In the genomic region with DNA sequence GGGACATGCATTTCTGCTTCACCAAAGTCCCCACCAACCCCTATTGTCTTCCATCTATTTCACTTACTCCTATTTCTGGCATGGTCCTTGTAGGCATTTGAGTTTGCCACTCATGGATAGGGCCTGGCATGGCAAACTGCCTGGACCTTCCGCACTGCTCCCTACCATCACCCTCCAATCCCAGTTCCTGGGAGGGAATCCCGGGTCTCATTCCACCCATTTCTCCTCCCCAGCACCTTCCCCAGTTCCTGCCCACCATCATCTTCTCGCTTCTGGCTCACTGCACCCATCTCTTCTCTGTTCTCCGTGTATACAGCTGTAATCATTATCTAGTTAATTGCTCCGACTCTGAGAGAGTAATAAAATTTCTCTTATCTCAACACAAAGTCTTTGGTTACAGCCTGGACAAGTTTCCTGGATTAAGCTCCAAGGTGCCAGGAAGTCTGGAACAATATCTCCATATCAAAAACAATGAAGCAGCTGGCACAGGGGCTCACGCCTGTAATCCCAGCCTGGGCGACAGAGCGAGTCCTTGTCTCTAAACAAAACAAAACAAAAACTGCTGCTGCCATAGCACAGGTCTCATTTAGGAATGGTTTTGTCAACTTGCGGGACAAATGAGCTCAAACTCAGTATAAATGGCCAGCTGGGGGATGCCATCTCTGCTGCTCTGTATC, we compare ENCODE assay signal across 1 cellular context.
TF ChIP-seq lines count a peak whose summit lies in the region.

No MANE protein-coding gene starts in this region.

TF ChIP-seq in HEK293, 187 proteins besides CTCF, POLR2A, EP300 and RAD21 (continued from another document and continues in another):
- TF ChIP-seq, protein P1, sequence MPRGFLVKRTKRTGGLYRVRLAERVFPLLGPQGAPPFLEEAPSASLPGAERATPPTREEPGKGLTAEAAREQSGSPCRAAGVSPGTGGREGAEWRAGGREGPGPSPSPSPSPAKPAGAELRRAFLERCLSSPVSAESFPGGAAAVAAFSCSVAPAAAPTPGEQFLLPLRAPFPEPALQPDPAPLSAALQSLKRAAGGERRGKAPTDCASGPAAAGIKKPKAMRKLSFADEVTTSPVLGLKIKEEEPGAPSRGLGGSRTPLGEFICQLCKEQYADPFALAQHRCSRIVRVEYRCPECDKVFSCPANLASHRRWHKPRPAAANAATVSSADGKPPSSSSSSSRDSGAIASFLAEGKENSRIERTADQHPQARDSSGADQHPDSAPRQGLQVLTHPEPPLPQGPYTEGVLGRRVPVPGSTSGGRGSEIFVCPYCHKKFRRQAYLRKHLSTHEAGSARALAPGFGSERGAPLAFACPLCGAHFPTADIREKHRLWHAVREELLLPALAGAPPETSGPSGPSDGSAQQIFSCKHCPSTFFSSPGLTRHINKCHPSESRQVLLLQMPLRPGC (tag by site-specific recombination; IDR thresholded peaks at IDR 0.05), result peak; percentile 70
- TF ChIP-seq, protein P2, sequence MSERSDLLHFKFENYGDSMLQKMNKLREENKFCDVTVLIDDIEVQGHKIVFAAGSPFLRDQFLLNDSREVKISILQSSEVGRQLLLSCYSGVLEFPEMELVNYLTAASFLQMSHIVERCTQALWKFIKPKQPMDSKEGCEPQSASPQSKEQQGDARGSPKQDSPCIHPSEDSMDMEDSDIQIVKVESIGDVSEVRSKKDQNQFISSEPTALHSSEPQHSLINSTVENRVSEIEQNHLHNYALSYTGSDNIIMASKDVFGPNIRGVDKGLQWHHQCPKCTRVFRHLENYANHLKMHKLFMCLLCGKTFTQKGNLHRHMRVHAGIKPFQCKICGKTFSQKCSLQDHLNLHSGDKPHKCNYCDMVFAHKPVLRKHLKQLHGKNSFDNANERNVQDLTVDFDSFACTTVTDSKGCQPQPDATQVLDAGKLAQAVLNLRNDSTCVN (tag by site-specific recombination; optimal IDR thresholded peaks at IDR 0.05), result no peak
- TF ChIP-seq REPIN1 (tag by site-specific recombination; IDR thresholded peaks at IDR 0.05; ENCODE audit: low read depth), result no peak
- no peak for TF ChIP-seq ZBTB7A (tag by site-specific recombination; IDR thresholded peaks at IDR 0.05; ENCODE audit: low read depth)
- TF ChIP-seq ZNF658 (tag by site-specific recombination; IDR thresholded peaks at IDR 0.05), result no peak
- TF ChIP-seq, protein P3, sequence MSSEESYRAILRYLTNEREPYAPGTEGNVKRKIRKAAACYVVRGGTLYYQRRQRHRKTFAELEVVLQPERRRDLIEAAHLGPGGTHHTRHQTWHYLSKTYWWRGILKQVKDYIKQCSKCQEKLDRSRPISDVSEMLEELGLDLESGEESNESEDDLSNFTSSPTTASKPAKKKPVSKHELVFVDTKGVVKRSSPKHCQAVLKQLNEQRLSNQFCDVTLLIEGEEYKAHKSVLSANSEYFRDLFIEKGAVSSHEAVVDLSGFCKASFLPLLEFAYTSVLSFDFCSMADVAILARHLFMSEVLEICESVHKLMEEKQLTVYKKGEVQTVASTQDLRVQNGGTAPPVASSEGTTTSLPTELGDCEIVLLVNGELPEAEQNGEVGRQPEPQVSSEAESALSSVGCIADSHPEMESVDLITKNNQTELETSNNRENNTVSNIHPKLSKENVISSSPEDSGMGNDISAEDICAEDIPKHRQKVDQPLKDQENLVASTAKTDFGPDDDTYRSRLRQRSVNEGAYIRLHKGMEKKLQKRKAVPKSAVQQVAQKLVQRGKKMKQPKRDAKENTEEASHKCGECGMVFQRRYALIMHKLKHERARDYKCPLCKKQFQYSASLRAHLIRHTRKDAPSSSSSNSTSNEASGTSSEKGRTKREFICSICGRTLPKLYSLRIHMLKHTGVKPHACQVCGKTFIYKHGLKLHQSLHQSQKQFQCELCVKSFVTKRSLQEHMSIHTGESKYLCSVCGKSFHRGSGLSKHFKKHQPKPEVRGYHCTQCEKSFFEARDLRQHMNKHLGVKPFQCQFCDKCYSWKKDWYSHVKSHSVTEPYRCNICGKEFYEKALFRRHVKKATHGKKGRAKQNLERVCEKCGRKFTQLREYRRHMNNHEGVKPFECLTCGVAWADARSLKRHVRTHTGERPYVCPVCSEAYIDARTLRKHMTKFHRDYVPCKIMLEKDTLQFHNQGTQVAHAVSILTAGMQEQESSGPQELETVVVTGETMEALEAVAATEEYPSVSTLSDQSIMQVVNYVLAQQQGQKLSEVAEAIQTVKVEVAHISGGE (tag by site-specific recombination; conservative IDR thresholded peaks at IDR 0.05; ENCODE audit: low read depth), result peak; percentile 37; the same call in 1 of the 2 replicates
- TF ChIP-seq GLI4 (tag by site-specific recombination; IDR thresholded peaks at IDR 0.05), result no peak
- no peak for TF ChIP-seq ZNF121 (tag by site-specific recombination; IDR thresholded peaks at IDR 0.05)
- no peak for TF ChIP-seq SP3 (tag by site-specific recombination; IDR thresholded peaks at IDR 0.05)
- TF ChIP-seq ZNF112 (tag by site-specific recombination; IDR thresholded peaks at IDR 0.05), result no peak
- no peak for TF ChIP-seq ZNF777 (tag by site-specific recombination; IDR thresholded peaks at IDR 0.05; ENCODE audit: borderline replicate concordance)
- peak; percentile 35; the same call in 1 of the 2 replicates for TF ChIP-seq ZBTB8A (tag by site-specific recombination; IDR thresholded peaks at IDR 0.05)
- TF ChIP-seq ZNF629 (tag by site-specific recombination; IDR thresholded peaks at IDR 0.05), result peak; percentile 84
- TF ChIP-seq ZFP3 (tag by site-specific recombination; IDR thresholded peaks at IDR 0.05; ENCODE audit: low read depth), result no peak
- TF ChIP-seq, protein P4, sequence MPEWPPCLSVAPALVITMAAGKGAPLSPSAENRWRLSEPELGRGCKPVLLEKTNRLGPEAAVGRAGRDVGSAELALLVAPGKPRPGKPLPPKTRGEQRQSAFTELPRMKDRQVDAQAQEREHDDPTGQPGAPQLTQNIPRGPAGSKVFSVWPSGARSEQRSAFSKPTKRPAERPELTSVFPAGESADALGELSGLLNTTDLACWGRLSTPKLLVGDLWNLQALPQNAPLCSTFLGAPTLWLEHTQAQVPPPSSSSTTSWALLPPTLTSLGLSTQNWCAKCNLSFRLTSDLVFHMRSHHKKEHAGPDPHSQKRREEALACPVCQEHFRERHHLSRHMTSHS (tag by site-specific recombination; IDR thresholded peaks at IDR 0.05), result no peak
- TF ChIP-seq ZNF23 (tag by site-specific recombination; IDR thresholded peaks at IDR 0.05; ENCODE audit: borderline replicate concordance), result no peak
- TF ChIP-seq KLF9 (tag by site-specific recombination; IDR thresholded peaks at IDR 0.05; ENCODE audit: low read depth), result no peak
- no peak for TF ChIP-seq ZNF175 (tag by site-specific recombination; IDR thresholded peaks at IDR 0.05)
- TF ChIP-seq ZNF558 (tag by site-specific recombination; IDR thresholded peaks at IDR 0.05), result no peak
- TF ChIP-seq ZNF155 (tag by site-specific recombination; IDR thresholded peaks at IDR 0.05), result no peak
- TF ChIP-seq ZNF510 (tag by site-specific recombination; IDR thresholded peaks at IDR 0.05; ENCODE audit: insufficient replicate concordance), result no peak
- no peak for TF ChIP-seq ZNF677 (tag by site-specific recombination; IDR thresholded peaks at IDR 0.05)
- no peak; the same call in 1 of the 2 replicates for TF ChIP-seq ZNF341 (tag by site-specific recombination; IDR thresholded peaks at IDR 0.05; ENCODE audit: low read depth)
- TF ChIP-seq, protein P5, sequence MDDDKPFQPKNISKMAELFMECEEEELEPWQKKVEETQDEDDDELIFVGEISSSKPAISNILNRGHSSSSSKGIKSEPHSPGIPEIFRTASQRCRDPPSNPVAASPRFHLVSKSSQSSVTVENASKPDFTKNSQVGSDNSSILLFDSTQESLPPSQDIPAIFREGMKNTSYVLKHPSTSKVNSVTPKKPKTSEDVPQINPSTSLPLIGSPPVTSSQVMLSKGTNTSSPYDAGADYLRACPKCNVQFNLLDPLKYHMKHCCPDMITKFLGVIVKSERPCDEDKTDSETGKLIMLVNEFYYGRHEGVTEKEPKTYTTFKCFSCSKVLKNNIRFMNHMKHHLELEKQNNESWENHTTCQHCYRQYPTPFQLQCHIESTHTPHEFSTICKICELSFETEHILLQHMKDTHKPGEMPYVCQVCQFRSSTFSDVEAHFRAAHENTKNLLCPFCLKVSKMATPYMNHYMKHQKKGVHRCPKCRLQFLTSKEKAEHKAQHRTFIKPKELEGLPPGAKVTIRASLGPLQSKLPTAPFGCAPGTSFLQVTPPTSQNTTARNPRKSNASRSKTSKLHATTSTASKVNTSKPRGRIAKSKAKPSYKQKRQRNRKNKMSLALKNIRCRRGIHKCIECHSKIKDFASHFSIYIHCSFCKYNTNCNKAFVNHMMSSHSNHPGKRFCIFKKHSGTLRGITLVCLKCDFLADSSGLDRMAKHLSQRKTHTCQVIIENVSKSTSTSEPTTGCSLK (tag by site-specific recombination; IDR thresholded peaks at IDR 0.05), result no peak
- TF ChIP-seq ZNF16 (tag by site-specific recombination; IDR thresholded peaks at IDR 0.05; ENCODE audit: low read depth), result no peak
- TF ChIP-seq, protein P6, sequence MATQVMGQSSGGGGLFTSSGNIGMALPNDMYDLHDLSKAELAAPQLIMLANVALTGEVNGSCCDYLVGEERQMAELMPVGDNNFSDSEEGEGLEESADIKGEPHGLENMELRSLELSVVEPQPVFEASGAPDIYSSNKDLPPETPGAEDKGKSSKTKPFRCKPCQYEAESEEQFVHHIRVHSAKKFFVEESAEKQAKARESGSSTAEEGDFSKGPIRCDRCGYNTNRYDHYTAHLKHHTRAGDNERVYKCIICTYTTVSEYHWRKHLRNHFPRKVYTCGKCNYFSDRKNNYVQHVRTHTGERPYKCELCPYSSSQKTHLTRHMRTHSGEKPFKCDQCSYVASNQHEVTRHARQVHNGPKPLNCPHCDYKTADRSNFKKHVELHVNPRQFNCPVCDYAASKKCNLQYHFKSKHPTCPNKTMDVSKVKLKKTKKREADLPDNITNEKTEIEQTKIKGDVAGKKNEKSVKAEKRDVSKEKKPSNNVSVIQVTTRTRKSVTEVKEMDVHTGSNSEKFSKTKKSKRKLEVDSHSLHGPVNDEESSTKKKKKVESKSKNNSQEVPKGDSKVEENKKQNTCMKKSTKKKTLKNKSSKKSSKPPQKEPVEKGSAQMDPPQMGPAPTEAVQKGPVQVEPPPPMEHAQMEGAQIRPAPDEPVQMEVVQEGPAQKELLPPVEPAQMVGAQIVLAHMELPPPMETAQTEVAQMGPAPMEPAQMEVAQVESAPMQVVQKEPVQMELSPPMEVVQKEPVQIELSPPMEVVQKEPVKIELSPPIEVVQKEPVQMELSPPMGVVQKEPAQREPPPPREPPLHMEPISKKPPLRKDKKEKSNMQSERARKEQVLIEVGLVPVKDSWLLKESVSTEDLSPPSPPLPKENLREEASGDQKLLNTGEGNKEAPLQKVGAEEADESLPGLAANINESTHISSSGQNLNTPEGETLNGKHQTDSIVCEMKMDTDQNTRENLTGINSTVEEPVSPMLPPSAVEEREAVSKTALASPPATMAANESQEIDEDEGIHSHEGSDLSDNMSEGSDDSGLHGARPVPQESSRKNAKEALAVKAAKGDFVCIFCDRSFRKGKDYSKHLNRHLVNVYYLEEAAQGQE (tag by site-specific recombination; IDR thresholded peaks at IDR 0.05), result peak; percentile 44; the same call in 1 of the 2 replicates
- no peak for TF ChIP-seq ZNF433 (tag by site-specific recombination; IDR thresholded peaks at IDR 0.05; ENCODE audit: low read depth)
- TF ChIP-seq, protein P7, sequence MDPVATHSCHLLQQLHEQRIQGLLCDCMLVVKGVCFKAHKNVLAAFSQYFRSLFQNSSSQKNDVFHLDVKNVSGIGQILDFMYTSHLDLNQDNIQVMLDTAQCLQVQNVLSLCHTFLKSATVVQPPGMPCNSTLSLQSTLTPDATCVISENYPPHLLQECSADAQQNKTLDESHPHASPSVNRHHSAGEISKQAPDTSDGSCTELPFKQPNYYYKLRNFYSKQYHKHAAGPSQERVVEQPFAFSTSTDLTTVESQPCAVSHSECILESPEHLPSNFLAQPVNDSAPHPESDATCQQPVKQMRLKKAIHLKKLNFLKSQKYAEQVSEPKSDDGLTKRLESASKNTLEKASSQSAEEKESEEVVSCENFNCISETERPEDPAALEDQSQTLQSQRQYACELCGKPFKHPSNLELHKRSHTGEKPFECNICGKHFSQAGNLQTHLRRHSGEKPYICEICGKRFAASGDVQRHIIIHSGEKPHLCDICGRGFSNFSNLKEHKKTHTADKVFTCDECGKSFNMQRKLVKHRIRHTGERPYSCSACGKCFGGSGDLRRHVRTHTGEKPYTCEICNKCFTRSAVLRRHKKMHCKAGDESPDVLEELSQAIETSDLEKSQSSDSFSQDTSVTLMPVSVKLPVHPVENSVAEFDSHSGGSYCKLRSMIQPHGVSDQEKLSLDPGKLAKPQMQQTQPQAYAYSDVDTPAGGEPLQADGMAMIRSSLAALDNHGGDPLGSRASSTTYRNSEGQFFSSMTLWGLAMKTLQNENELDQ (tag by site-specific recombination; IDR thresholded peaks at IDR 0.05; ENCODE audit: low read depth), result no peak
- TF ChIP-seq ZNF654 (tag by site-specific recombination; IDR thresholded peaks at IDR 0.05; ENCODE audit: low read depth), result no peak
- TF ChIP-seq, protein P8, sequence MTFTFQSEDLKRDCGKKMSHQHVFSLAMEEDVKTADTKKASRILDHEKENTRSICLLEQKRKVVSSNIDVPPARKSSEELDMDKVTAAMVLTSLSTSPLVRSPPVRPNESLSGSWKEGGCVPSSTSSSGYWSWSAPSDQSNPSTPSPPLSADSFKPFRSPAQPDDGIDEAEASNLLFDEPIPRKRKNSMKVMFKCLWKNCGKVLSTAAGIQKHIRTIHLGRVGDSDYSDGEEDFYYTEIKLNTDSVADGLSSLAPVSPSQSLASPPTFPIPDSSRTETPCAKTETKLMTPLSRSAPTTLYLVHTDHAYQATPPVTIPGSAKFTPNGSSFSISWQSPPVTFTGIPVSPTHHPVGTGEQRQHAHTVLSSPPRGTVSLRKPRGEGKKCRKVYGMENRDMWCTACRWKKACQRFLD (tag by site-specific recombination; IDR thresholded peaks at IDR 0.05), result no peak
- no peak for TF ChIP-seq ZNF324 (tag by site-specific recombination; IDR thresholded peaks at IDR 0.05)
- TF ChIP-seq MYNN (tag by site-specific recombination; IDR thresholded peaks at IDR 0.05; ENCODE audit: borderline replicate concordance), result no peak
- peak; percentile 97 for TF ChIP-seq KLF8 (tag by site-specific recombination; IDR thresholded peaks at IDR 0.05)
- TF ChIP-seq ZNF768 (tag by site-specific recombination; IDR thresholded peaks at IDR 0.05), result no peak
- TF ChIP-seq, protein P9, sequence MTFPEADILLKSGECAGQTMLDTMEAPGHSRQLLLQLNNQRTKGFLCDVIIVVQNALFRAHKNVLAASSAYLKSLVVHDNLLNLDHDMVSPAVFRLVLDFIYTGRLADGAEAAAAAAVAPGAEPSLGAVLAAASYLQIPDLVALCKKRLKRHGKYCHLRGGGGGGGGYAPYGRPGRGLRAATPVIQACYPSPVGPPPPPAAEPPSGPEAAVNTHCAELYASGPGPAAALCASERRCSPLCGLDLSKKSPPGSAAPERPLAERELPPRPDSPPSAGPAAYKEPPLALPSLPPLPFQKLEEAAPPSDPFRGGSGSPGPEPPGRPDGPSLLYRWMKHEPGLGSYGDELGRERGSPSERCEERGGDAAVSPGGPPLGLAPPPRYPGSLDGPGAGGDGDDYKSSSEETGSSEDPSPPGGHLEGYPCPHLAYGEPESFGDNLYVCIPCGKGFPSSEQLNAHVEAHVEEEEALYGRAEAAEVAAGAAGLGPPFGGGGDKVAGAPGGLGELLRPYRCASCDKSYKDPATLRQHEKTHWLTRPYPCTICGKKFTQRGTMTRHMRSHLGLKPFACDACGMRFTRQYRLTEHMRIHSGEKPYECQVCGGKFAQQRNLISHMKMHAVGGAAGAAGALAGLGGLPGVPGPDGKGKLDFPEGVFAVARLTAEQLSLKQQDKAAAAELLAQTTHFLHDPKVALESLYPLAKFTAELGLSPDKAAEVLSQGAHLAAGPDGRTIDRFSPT (tag by site-specific recombination; IDR thresholded peaks at IDR 0.05), result peak; percentile 98
